ENCODE assay signal across 1 cellular context in the genomic region with DNA sequence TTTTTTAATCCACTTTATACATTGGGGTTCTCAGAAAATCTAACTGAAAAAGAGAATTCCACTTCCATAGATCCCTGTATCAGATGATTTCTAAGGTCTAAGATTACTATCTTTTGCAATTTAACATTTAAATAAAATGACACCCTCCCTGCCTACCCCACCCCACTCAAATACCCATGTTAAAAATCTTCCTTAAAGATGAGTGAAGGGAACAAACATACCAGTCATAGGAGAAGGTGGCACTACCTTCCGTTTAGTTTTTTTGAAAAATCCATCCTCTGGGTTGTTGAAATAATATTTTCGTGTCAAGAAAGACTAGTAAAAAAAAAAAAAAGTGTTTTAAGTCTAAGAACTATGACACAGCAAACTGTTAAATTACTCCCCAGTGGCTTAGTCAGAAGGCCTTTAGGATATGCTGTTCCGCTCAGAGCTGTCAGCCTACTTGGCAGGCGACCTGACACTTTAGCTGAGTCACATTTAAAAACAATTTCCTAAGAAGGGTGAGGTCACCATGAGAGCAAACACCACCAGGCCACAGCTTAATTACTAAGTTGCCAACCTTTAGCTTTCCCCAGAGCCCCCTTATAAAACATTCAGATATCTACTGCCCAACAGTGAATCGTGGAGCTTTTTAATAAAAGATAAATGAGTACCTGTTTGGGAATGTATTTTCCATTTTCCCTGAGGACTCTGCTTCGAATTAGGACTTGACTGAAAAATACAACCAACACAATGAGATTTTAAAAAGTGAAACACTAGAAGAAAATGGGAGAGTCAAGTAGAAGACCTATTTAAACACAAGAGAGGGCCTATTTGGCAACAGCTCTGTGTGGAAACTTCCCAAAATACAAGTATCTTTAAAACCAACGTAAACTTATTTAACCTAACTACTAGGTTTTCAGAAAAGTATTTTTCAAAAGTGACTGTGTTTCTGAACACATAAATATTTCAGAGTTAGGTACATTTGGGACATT.
A peak's percentile ranks its signal among the peaks of the same experiment; 100 is the strongest.
TF ChIP-seq lines count a peak whose summit lies in the region.

No MANE protein-coding gene starts in this region.

TF ChIP-seq in K562, 482 proteins besides CTCF, POLR2A, EP300 and RAD21 (continued from another document and continues in another):
- TF ChIP-seq ZNF280A (IDR thresholded peaks at IDR 0.05; ENCODE audit: low read depth, partially characterized antibody) (no peak), ARID2 (IDR thresholded peaks at IDR 0.05) (no peak), ZC3H11A (IDR thresholded peaks at IDR 0.05; ENCODE audit: low read depth, low read length) (no peak), RHOXF2B (CRISPR knock-in tag; conservative IDR thresholded peaks at IDR 0.05) (no peak), MBD1 (CRISPR knock-in tag; IDR thresholded peaks at IDR 0.05) (no peak), ARID4B (CRISPR knock-in tag; IDR thresholded peaks at IDR 0.05) (no peak), PKNOX1 (IDR thresholded peaks at IDR 0.05) (peak; percentile 97), ZNF584 (CRISPR knock-in tag; IDR thresholded peaks at IDR 0.05; ENCODE audit: low read depth) (peak; percentile 45), THAP7 (CRISPR knock-in tag; IDR thresholded peaks at IDR 0.05) (no peak), MECOM (CRISPR knock-in tag; IDR thresholded peaks at IDR 0.05) (no peak), ZNF354B (CRISPR knock-in tag; IDR thresholded peaks at IDR 0.05) (no peak), XRCC3 (IDR thresholded peaks at IDR 0.05) (no peak), SMAD4 (CRISPR knock-in tag; conservative IDR thresholded peaks at IDR 0.05) (peak; percentile 64; the same call in 1 of the 2 replicates), SNAPC5 (CRISPR knock-in tag; IDR thresholded peaks at IDR 0.05) (no peak), ZNF274 (IDR thresholded peaks at IDR 0.05; ENCODE audit: borderline replicate concordance, low read depth, low read length) (no peak), USF1 (CRISPR knock-in tag; IDR thresholded peaks at IDR 0.05) (no peak), ZNF143 (CRISPR knock-in tag; IDR thresholded peaks at IDR 0.05) (no peak), RB1 (IDR thresholded peaks at IDR 0.05; ENCODE audit: low read depth) (no peak), NCOA2 (IDR thresholded peaks at IDR 0.05; ENCODE audit: partially characterized antibody in 2 of 2) (no peak), NFE2 (IDR thresholded peaks at IDR 0.05; ENCODE audit: low read depth) (peak; percentile 100), MTA2 (IDR thresholded peaks at IDR 0.05; ENCODE audit: low read depth) (no peak), JUNB (CRISPR knock-in tag; conservative IDR thresholded peaks at IDR 0.05) (peak; percentile 68; the same call in 1 of the 2 replicates), NELFE (IDR thresholded peaks at IDR 0.05; ENCODE audit: insufficient read depth, insufficient read length) (no peak), GTF3C2 (IDR thresholded peaks at IDR 0.05; ENCODE audit: borderline replicate concordance, extremely low read depth, insufficient read length) (no peak), XRCC4 (IDR thresholded peaks at IDR 0.05; ENCODE audit: extremely low read depth, insufficient read depth, insufficient read length) (no peak), TBP (optimal IDR thresholded peaks at IDR 0.05; ENCODE audit: low read depth, low read length) (peak; percentile 66), FOXK2 (conservative IDR thresholded peaks at IDR 0.05 in 1 of 2, IDR thresholded peaks at IDR 0.05 in 1 of 2; ENCODE audit: low read depth in 2 of 2) (peak in 1 of 2 experiments; percentile 49; a peak in 2 of 4 replicates), NFIC (IDR thresholded peaks at IDR 0.05) (peak; percentile 77)
- TF ChIP-seq, protein P1, sequence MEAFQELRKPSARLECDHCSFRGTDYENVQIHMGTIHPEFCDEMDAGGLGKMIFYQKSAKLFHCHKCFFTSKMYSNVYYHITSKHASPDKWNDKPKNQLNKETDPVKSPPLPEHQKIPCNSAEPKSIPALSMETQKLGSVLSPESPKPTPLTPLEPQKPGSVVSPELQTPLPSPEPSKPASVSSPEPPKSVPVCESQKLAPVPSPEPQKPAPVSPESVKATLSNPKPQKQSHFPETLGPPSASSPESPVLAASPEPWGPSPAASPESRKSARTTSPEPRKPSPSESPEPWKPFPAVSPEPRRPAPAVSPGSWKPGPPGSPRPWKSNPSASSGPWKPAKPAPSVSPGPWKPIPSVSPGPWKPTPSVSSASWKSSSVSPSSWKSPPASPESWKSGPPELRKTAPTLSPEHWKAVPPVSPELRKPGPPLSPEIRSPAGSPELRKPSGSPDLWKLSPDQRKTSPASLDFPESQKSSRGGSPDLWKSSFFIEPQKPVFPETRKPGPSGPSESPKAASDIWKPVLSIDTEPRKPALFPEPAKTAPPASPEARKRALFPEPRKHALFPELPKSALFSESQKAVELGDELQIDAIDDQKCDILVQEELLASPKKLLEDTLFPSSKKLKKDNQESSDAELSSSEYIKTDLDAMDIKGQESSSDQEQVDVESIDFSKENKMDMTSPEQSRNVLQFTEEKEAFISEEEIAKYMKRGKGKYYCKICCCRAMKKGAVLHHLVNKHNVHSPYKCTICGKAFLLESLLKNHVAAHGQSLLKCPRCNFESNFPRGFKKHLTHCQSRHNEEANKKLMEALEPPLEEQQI (IDR thresholded peaks at IDR 0.05) = no peak
- TF ChIP-seq, protein P2, sequence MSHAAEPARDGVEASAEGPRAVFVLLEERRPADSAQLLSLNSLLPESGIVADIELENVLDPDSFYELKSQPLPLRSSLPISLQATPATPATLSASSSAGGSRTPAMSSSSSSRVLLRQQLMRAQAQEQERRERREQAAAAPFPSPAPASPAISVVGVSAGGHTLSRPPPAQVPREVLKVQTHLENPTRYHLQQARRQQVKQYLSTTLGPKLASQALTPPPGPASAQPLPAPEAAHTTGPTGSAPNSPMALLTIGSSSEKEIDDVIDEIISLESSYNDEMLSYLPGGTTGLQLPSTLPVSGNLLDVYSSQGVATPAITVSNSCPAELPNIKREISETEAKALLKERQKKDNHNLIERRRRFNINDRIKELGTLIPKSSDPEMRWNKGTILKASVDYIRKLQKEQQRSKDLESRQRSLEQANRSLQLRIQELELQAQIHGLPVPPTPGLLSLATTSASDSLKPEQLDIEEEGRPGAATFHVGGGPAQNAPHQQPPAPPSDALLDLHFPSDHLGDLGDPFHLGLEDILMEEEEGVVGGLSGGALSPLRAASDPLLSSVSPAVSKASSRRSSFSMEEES (CRISPR knock-in tag; IDR thresholded peaks at IDR 0.05) = no peak
